In genomic region chr15:64814283-64814682, GRCh38 we compare ENCODE assay signal across 12 cellular contexts. TPM values are rescaled to one million over a fixed set of nuclear protein-coding genes. Genes with fewer than 3 reads are reported as not detected.
DNase-seq lines count a peak whose midpoint lies in the region; ATAC-seq, FAIRE-seq and TF ChIP-seq lines count a peak whose summit lies in the region.
"Not testable (repeated sequence)": the region's sequence is repeated elsewhere in the genome, so short reads cannot be mapped to it uniquely, and the experiment has no call there.
"Had no signal": no experiment of that assay in that cellular context is flagged by ENCODE, and none has a peak within 500 bp of the region (broad histone marks: within the 10 kb centered on the region; RNA-seq: fewer than 3 reads in every experiment).

No MANE protein-coding gene starts in this region.

- H3K27ac ChIP-seq in GM23338 (ENCODE audit: low read depth) (peak overlapping the region; percentile 100; the same call in 1 of the 2 replicates), neutrophil (peak overlapping the region; percentile 74)
- H3K27ac ChIP-seq in K562 (ENCODE audit: extremely low read depth, low read depth, low read length); HepG2 (ENCODE audit: extremely low read length, insufficient read depth, low read length): not testable (repeated sequence)

- CTCF ChIA-PET in Caco-2 (lab: Charles Lee): interaction anchor here (0.7 kb wide), 1 partner anchor 11 kb away, joined by 6 read pairs; no protein-coding TSS in a partner anchor
- CTCF ChIA-PET in K562 (lab: Yijun Ruan, JAX; ENCODE audit: low intra/inter-chr PET ratio); HepG2 (lab: Yijun Ruan, JAX; ENCODE audit: low intra/inter-chr PET ratio, low total read pairs): not testable (repeated sequence)

- H3K4me3 ChIP-seq in Caco-2 (ENCODE audit: low read depth, low read length); GM23338; K562; HepG2 (replicated peaks in 1 of 3; ENCODE audit: insufficient read depth in 1 of 3, low read depth in 2 of 3, low read length in 3 of 3); neutrophil (ENCODE audit: low read depth in 1 of 2, low read length in 1 of 2): not testable (repeated sequence)

- in situ Hi-C loops in K562 (cut with MboI): loop anchor here (5.0 kb wide), 1 partner anchor 82 kb away; no protein-coding TSS in a partner anchor
- in situ Hi-C loops in HepG2 (cut with HindIII; ENCODE audit: extremely low pct_ligation_motif_present, low pct_unique_long_range_greater_than_20kb): loop anchor here (5.0 kb wide), 1 partner anchor 82 kb away; no protein-coding TSS in a partner anchor

- intact Hi-C loops in CD14-positive monocyte (cut with micrococcal nuclease); Caco-2 (cut with micrococcal nuclease; ENCODE audit: unreplicated experiment): not testable (repeated sequence)
- intact Hi-C loops in K562 (cut with micrococcal nuclease): loop anchor here (10.0 kb wide), 1 partner anchor 91 kb away; no protein-coding TSS in a partner anchor
- intact Hi-C loops in HepG2 (cut with micrococcal nuclease; ENCODE audit: unreplicated experiment): loop anchor here (5.0 kb wide), 1 partner anchor 127 kb away; no protein-coding TSS in a partner anchor

- DNase-seq in CD14-positive monocyte (ENCODE audit: low spot score); Caco-2; GM23338 (ENCODE audit: low spot score); K562 (ENCODE audit: extremely low read depth in 1 of 4, low spot score in 3 of 4); HepG2 (ENCODE audit: low spot score): not testable (repeated sequence)

- peaks cover 24% of the 10 kb centered on the region for H3K4me1 Mint-ChIP-seq in CD14-positive monocyte
- H3K4me1 Mint-ChIP-seq in Caco-2 (ENCODE audit: low read depth, unreplicated experiment): not testable (repeated sequence)
- peaks cover 53% of the 10 kb centered on the region for H3K4me1 Mint-ChIP-seq in GM23338
- H3K4me1 Mint-ChIP-seq in stimulated activated memory B cell treated with anti-CD40 and anti-IgM and Interleukin-4, amounts not matched to agents 10 μg/mL and 1 μg/mL and 100 μg/mL, for 72 hours: peaks cover 42% of the 10 kb centered on the region

- not testable (repeated sequence) for H3K9me3 Mint-ChIP-seq in CD14-positive monocyte; Caco-2 (ENCODE audit: unreplicated experiment); GM23338; stimulated activated memory B cell treated with anti-CD40 and anti-IgM and Interleukin-4, amounts not matched to agents 10 μg/mL and 1 μg/mL and 100 μg/mL, for 72 hours

- H2AFZ ChIP-seq in GM23338; K562 (ENCODE audit: low read depth, low read length); HepG2 (ENCODE audit: low read length): not testable (repeated sequence)

- not testable (repeated sequence) for BruUV-seq in Caco-2 (replicated peaks; lab: Mats Ljungman, UMichigan); K562 (replicated peaks; lab: Mats Ljungman, UMichigan); HepG2 (replicated peaks; lab: Mats Ljungman, UMichigan)

- not testable (repeated sequence) for H3K27me3 ChIP-seq in Caco-2 (replicated peaks; ENCODE audit: control insufficient read depth, insufficient read depth, low read length); GM23338 (ENCODE audit: insufficient read depth); K562 (ENCODE audit: control insufficient read depth in 2 of 2, insufficient read depth in 2 of 2, low read length in 2 of 2); HepG2 (ENCODE audit: control insufficient read depth in 1 of 2, insufficient read depth in 2 of 2, low read length in 2 of 2); neutrophil

- H3K79me2 ChIP-seq in GM23338 (replicated peaks; ENCODE audit: insufficient read depth); K562 (ENCODE audit: control insufficient read depth, insufficient read depth, low read length); HepG2 (ENCODE audit: insufficient read depth, low read length): not testable (repeated sequence)

- TF ChIP-seq EP300 in K562 (IDR thresholded peaks at IDR 0.05; ENCODE audit: low read length); HepG2 (IDR thresholded peaks at IDR 0.05; ENCODE audit: low read depth in 2 of 2, low read length in 2 of 2); HepG2 (CRISPR knock-in tag; IDR thresholded peaks at IDR 0.05; ENCODE audit: borderline replicate concordance): not testable (repeated sequence)

- H3F3A ChIP-seq in GM23338 (replicated peaks; ENCODE audit: low read depth): peaks cover 43% of the 10 kb centered on the region

- not testable (repeated sequence) for FAIRE-seq in K562 (lab: Jason Lieb, UNC); HepG2 (lab: Jason Lieb, UNC)

- H3K4me2 ChIP-seq in GM23338; K562 (ENCODE audit: insufficient read depth, low read length); HepG2 (ENCODE audit: low read depth, low read length): not testable (repeated sequence)

- not testable (repeated sequence) for H3K36me3 ChIP-seq in Caco-2 (ENCODE audit: control insufficient read depth, insufficient read depth, low read length); HepG2 (replicated peaks in 1 of 2; ENCODE audit: control insufficient read depth in 1 of 2, insufficient read depth in 2 of 2, low read length in 2 of 2); neutrophil
- H3K36me3 ChIP-seq in GM23338 (ENCODE audit: insufficient read depth) (peaks cover 30% of the 10 kb centered on the region), K562 (ENCODE audit: control insufficient read depth, insufficient read depth, low read length) (peaks cover 12% of the 10 kb centered on the region; the same call in 2 of the 3 replicates)

- not testable (repeated sequence) for H3K9me1 ChIP-seq in K562 (ENCODE audit: control insufficient read depth, insufficient read depth, low read length)

- TF ChIP-seq RAD21 in K562 (CRISPR knock-in tag; conservative IDR thresholded peaks at IDR 0.05 in 1 of 2, IDR thresholded peaks at IDR 0.05 in 1 of 2); HepG2 (CRISPR knock-in tag; IDR thresholded peaks at IDR 0.05): not testable (repeated sequence)

- peak overlapping the region in 4 of 7 donors; percentile 0 to 81 (median 52) for H3K27ac Mint-ChIP-seq in CD14-positive monocyte
- peak overlapping the region; percentile 26 for H3K27ac Mint-ChIP-seq in Caco-2 (ENCODE audit: unreplicated experiment)
- H3K27ac Mint-ChIP-seq in GM23338: not testable (repeated sequence)
- H3K27ac Mint-ChIP-seq in stimulated activated memory B cell treated with anti-CD40 and anti-IgM and Interleukin-4, amounts not matched to agents 10 μg/mL and 1 μg/mL and 100 μg/mL, for 72 hours: peak overlapping the region; percentile 41

- H3K4me3 Mint-ChIP-seq in CD14-positive monocyte; Caco-2 (ENCODE audit: unreplicated experiment); GM23338; stimulated activated memory B cell treated with anti-CD40 and anti-IgM and Interleukin-4, amounts not matched to agents 10 μg/mL and 1 μg/mL and 100 μg/mL, for 72 hours: not testable (repeated sequence)

- H3K9me2 ChIP-seq in GM23338 (ENCODE audit: insufficient read depth): not testable (repeated sequence)

- TF ChIP-seq POLR2A in K562 (conservative IDR thresholded peaks at IDR 0.05); HepG2 (IDR thresholded peaks at IDR 0.05; ENCODE audit: insufficient read depth in 1 of 2, low read depth in 2 of 2, low read length in 2 of 2): not testable (repeated sequence)

- H3K9ac ChIP-seq in K562 (ENCODE audit: insufficient read depth in 1 of 2, low read depth in 2 of 2, low read length in 2 of 2); HepG2 (ENCODE audit: insufficient read depth, low read depth, low read length): not testable (repeated sequence)

- H4K20me1 ChIP-seq in GM23338 (replicated peaks; ENCODE audit: insufficient read depth); K562 (replicated peaks; ENCODE audit: control insufficient read depth, insufficient read depth, low read length); HepG2 (ENCODE audit: insufficient read depth, low read length): not testable (repeated sequence)

- not testable (repeated sequence) for H3K9me3 ChIP-seq in Caco-2; K562 (replicated peaks; ENCODE audit: control insufficient read depth, insufficient read depth, low read depth, low read length); HepG2 (ENCODE audit: low read length); neutrophil

- H3K36me3 Mint-ChIP-seq in CD14-positive monocyte (peaks cover 7 to 20% of the 10 kb centered on the region in 2 donors), Caco-2 (ENCODE audit: insufficient read depth, unreplicated experiment) (peaks cover 20% of the 10 kb centered on the region), GM23338 (ENCODE audit: low read depth) (peaks cover 50% of the 10 kb centered on the region)
- not testable (repeated sequence) for H3K36me3 Mint-ChIP-seq in stimulated activated memory B cell treated with anti-CD40 and anti-IgM and Interleukin-4, amounts not matched to agents 10 μg/mL and 1 μg/mL and 100 μg/mL, for 72 hours

- TF ChIP-seq CTCF in CD14-positive monocyte (IDR thresholded peaks at IDR 0.05); Caco-2 (IDR thresholded peaks at IDR 0.05; ENCODE audit: insufficient read depth in 1 of 2, low read depth in 1 of 2, low read length in 1 of 2, severe bottlenecking in 1 of 2, unreplicated experiment in 1 of 2); GM23338 (conservative IDR thresholded peaks at IDR 0.05; ENCODE audit: low read depth in 2 of 2); K562 (IDR thresholded peaks at IDR 0.05 in 2 of 3, conservative IDR thresholded peaks at IDR 0.05 in 1 of 3; ENCODE audit: insufficient read depth in 2 of 3, low read depth in 1 of 3, low read length in 3 of 3); HepG2 (CRISPR knock-in tag; IDR thresholded peaks at IDR 0.05); neutrophil (IDR thresholded peaks at IDR 0.05): not testable (repeated sequence)

- ATAC-seq in GM23338; HepG2; stimulated activated memory B cell treated with anti-CD40 and anti-IgM and Interleukin-4, amounts not matched to agents 10 μg/mL and 1 μg/mL and 100 μg/mL, for 72 hours: not testable (repeated sequence)
- ATAC-seq in K562: peak; percentile 9; the same call in 1 of the 3 replicates

- POLR2A ChIA-PET in Caco-2 (lab: Charles Lee); HepG2 (lab: Yijun Ruan, JAX): not testable (repeated sequence)
- POLR2A ChIA-PET in K562 (lab: Yijun Ruan, JAX): interaction anchor here (0.6 to 1.9 kb wide), 2 partner anchors 10 to 11 kb away, joined by 4 to 6 read pairs; partner anchors contain the start of gene PIF1

- H3K4me1 ChIP-seq in Caco-2: not testable (repeated sequence)
- peaks cover 31% of the 10 kb centered on the region for H3K4me1 ChIP-seq in GM23338 (ENCODE audit: insufficient read depth)
- H3K4me1 ChIP-seq in K562 (replicated peaks in 1 of 2; ENCODE audit: control insufficient read depth in 2 of 2, insufficient read depth in 2 of 2, low read length in 2 of 2): peaks cover 13% of the 10 kb centered on the region in 2 experiments
- peaks cover 54% of the 10 kb centered on the region for H3K4me1 ChIP-seq in HepG2 (ENCODE audit: insufficient read depth, low read length)
- H3K4me1 ChIP-seq in neutrophil (ENCODE audit: control insufficient read depth in 1 of 2, insufficient read depth in 1 of 2, low read depth in 1 of 2, low read length in 1 of 2): peaks cover 10 to 20% of the 10 kb centered on the region in 2 experiments

- 55% methylated on average over 8 of the region's 8 CpGs for WGBS in K562 (ENCODE audit: insufficient coverage, low coverage, missing lambda C conversion rate)
- WGBS in HepG2 (ENCODE audit: low lambda C conversion rate): 71% methylated on average over 8 of the region's 8 CpGs

- peaks cover 2 to 11% (median 5%) of the 10 kb centered on the region in 3 donors for H3K27me3 Mint-ChIP-seq in CD14-positive monocyte (ENCODE audit: low read depth in 3 of 3)
- not testable (repeated sequence) for H3K27me3 Mint-ChIP-seq in Caco-2 (ENCODE audit: insufficient read depth, unreplicated experiment); stimulated activated memory B cell treated with anti-CD40 and anti-IgM and Interleukin-4, amounts not matched to agents 10 μg/mL and 1 μg/mL and 100 μg/mL, for 72 hours
- peaks cover 26% of the 10 kb centered on the region for H3K27me3 Mint-ChIP-seq in GM23338 (ENCODE audit: insufficient read depth, low read depth, poor library complexity)

RNA-seq across cellular contexts. Expression of gene PIF1, which starts 11.2 kb away (rescaled TPM):
- polyA plus RNA-seq in CD14-positive monocyte: under 1 TPM in 1 of 2 donors, not detected in 1; 0.13 TPM
- 45.8 and 47.9 TPM in 2 replicates for total RNA-seq in Caco-2 (2022)
- total RNA-seq in GM23338 (2014; rRNA removed; shearing (Covaris generic)): 193 and 200 TPM in 2 replicates
- polyA plus RNA-seq in GM23338 (2016; fragmentation: Nextera tagmentation; extraction: Ambion mirVana): 106 and 116 TPM in 2 replicates
- 111 and 178 TPM in 2 replicates for total RNA-seq in K562 (2011; cell fraction: chromatin; rRNA removed; ENCODE audit: low replicate concordance)
- total RNA-seq in K562 (2011; cell fraction: nucleolus; rRNA removed): 129 and 141 TPM in 2 replicates
- total RNA-seq in K562 (2011; cell fraction: nucleoplasm; rRNA removed): 141 and 143 TPM in 2 replicates
- total RNA-seq in K562 (2014; rRNA removed): 16.6 and 19.6 TPM in 2 replicates
- 6.1 and 7.9 TPM in 2 replicates for total RNA-seq in K562 (2014; rRNA removed; fragmentation: Illumina TruSeq; extraction: Trizol)
- 9.1 and 11.5 TPM in 2 replicates for total RNA-seq in K562 (2015; rRNA removed; fragmentation: Illumina TruSeq; extraction: Trizol)
- 16.8 and 21.7 TPM in 2 replicates for total RNA-seq in K562 (2021)
- polyA plus RNA-seq in K562 (2011; rRNA removed): 25.5 and 33.4 TPM in 2 replicates
- 20.7 and 25.2 TPM in 2 replicates for polyA plus RNA-seq in K562 (2011; cell fraction: cytosol; rRNA removed)
- polyA plus RNA-seq in K562 (2011; cell fraction: nucleus; rRNA removed): 89.5 and 138 TPM in 2 replicates
- polyA plus RNA-seq in K562 (2012): 13.5 and 20.7 TPM in 2 replicates
- polyA plus RNA-seq in K562 (2014; fragmentation: Illumina TruSeq; extraction: Trizol): 10.5 and 14.8 TPM in 2 replicates
- 1 to 10 TPM; 1.1 to 1.5 TPM for polyA plus RNA-seq in K562 (2014; fragmentation: Nextera tagmentation; extraction: Ambion mirVana)
- polyA plus RNA-seq in K562 (2014; rRNA removed): 34.0 and 37.9 TPM in 2 replicates
- 4.6 and 7.2 TPM in 2 replicates for polyA minus RNA-seq in K562 (2011; rRNA and poly(A)+ RNA removed)
- polyA minus RNA-seq in K562 (2011; cell fraction: cytosol; rRNA and poly(A)+ RNA removed): 6.5 and 6.6 TPM in 2 replicates
- 20.7 TPM in 2 replicates for polyA minus RNA-seq in K562 (2011; cell fraction: nucleus; rRNA and poly(A)+ RNA removed)
- total RNA-seq in HepG2 (2016; rRNA removed; fragmentation: Illumina TruSeq; extraction: Trizol): 8.3 and 19.7 TPM in 2 replicates
- 10.1 and 10.8 TPM in 2 replicates for total RNA-seq in HepG2 (2016; cell fraction: cytosol; rRNA removed; fragmentation: Illumina TruSeq; extraction: Trizol; ENCODE audit: low read depth)
- total RNA-seq in HepG2 (2016; cell fraction: insoluble cytoplasmic fraction; rRNA removed; fragmentation: Illumina TruSeq; extraction: Trizol): 7.8 and 21.1 TPM in 2 replicates
- 8.0 and 9.6 TPM in 2 replicates for total RNA-seq in HepG2 (2016; cell fraction: membrane; rRNA removed; fragmentation: Illumina TruSeq; extraction: Trizol)
- 22.6 and 34.5 TPM in 2 replicates for total RNA-seq in HepG2 (2016; cell fraction: nucleus; rRNA removed; fragmentation: Illumina TruSeq; extraction: Trizol)
- 14.0 and 18.5 TPM in 2 replicates for polyA plus RNA-seq in HepG2 (2011; rRNA removed)
- polyA plus RNA-seq in HepG2 (2011; cell fraction: cytosol; rRNA removed): 5.4 and 11.1 TPM in 2 replicates
- 50.6 and 90.5 TPM in 2 replicates for polyA plus RNA-seq in HepG2 (2011; cell fraction: nucleus; rRNA removed)
- polyA plus RNA-seq in HepG2 (2012): 3.2 and 9.0 TPM in 2 replicates
- polyA plus RNA-seq in HepG2 (2016; cell fraction: cytosol; fragmentation: Illumina TruSeq; extraction: Trizol; ENCODE audit: low read depth): 1.2 and 1.3 TPM in 2 replicates
- 7.2 and 8.0 TPM in 2 replicates for polyA plus RNA-seq in HepG2 (2016; cell fraction: insoluble cytoplasmic fraction; fragmentation: Illumina TruSeq; extraction: Trizol; ENCODE audit: low read depth)
- polyA plus RNA-seq in HepG2 (2016; cell fraction: membrane; fragmentation: Illumina TruSeq; extraction: Trizol; ENCODE audit: low read depth): 3.6 and 4.0 TPM in 2 replicates
- polyA plus RNA-seq in HepG2 (2016; cell fraction: nucleus; fragmentation: Illumina TruSeq; extraction: Trizol; ENCODE audit: insufficient read depth, low read depth): 105 and 116 TPM in 2 replicates
- polyA minus RNA-seq in HepG2 (2011; rRNA and poly(A)+ RNA removed; ENCODE audit: low replicate concordance): 12.7 and 35.9 TPM in 2 replicates
- 1.6 and 4.1 TPM in 2 replicates for polyA minus RNA-seq in HepG2 (2011; cell fraction: cytosol; rRNA and poly(A)+ RNA removed)
- polyA minus RNA-seq in HepG2 (2011; cell fraction: nucleus; rRNA and poly(A)+ RNA removed): 11.4 and 16.5 TPM in 2 replicates
- polyA plus RNA-seq: CD4-positive, alpha-beta memory T cell had no signal

RNA-seq across cellular contexts. Expression of gene PLEKHO2, which starts 27.4 kb away (rescaled TPM):
- 10 to 100 TPM; 78.0 to 93.5 TPM for polyA plus RNA-seq in CD14-positive monocyte
- 4.5 and 4.9 TPM in 2 replicates for total RNA-seq in Caco-2 (2022)
- total RNA-seq in GM23338 (2014; rRNA removed; shearing (Covaris generic)): 27.8 and 29.4 TPM in 2 replicates
- 9.0 TPM in 2 replicates for polyA plus RNA-seq in GM23338 (2016; fragmentation: Nextera tagmentation; extraction: Ambion mirVana)
- 5.7 and 15.8 TPM in 2 replicates for total RNA-seq in K562 (2011; cell fraction: chromatin; rRNA removed; ENCODE audit: low replicate concordance)
- total RNA-seq in K562 (2011; cell fraction: nucleolus; rRNA removed): 8.3 and 10.5 TPM in 2 replicates
- total RNA-seq in K562 (2011; cell fraction: nucleoplasm; rRNA removed): 7.6 and 8.9 TPM in 2 replicates
- 4.9 and 7.0 TPM in 2 replicates for total RNA-seq in K562 (2014; rRNA removed)
- total RNA-seq in K562 (2014; rRNA removed; fragmentation: Illumina TruSeq; extraction: Trizol): 3.6 and 3.8 TPM in 2 replicates
- 5.2 and 5.7 TPM in 2 replicates for total RNA-seq in K562 (2015; rRNA removed; fragmentation: Illumina TruSeq; extraction: Trizol)
- 6.7 and 8.8 TPM in 2 replicates for total RNA-seq in K562 (2021)
- 5.6 and 6.1 TPM in 2 replicates for polyA plus RNA-seq in K562 (2011; rRNA removed)
- polyA plus RNA-seq in K562 (2011; cell fraction: cytosol; rRNA removed): 7.1 and 11.5 TPM in 2 replicates
- 6.8 and 9.9 TPM in 2 replicates for polyA plus RNA-seq in K562 (2011; cell fraction: nucleus; rRNA removed)
- 6.2 and 7.5 TPM in 2 replicates for polyA plus RNA-seq in K562 (2012)
- polyA plus RNA-seq in K562 (2014; fragmentation: Illumina TruSeq; extraction: Trizol): 6.3 and 7.6 TPM in 2 replicates
- under 1 TPM; 0.24 to 0.53 TPM for polyA plus RNA-seq in K562 (2014; fragmentation: Nextera tagmentation; extraction: Ambion mirVana)
- polyA plus RNA-seq in K562 (2014; rRNA removed): 4.8 and 5.5 TPM in 2 replicates
- polyA minus RNA-seq in K562 (2011; rRNA and poly(A)+ RNA removed): 4.5 and 5.5 TPM in 2 replicates
- polyA minus RNA-seq in K562 (2011; cell fraction: cytosol; rRNA and poly(A)+ RNA removed): 5.6 and 5.7 TPM in 2 replicates
- polyA minus RNA-seq in K562 (2011; cell fraction: nucleus; rRNA and poly(A)+ RNA removed): 3.0 and 4.1 TPM in 2 replicates
- 3.1 and 3.8 TPM in 2 replicates for total RNA-seq in HepG2 (2016; rRNA removed; fragmentation: Illumina TruSeq; extraction: Trizol)
- total RNA-seq in HepG2 (2016; cell fraction: cytosol; rRNA removed; fragmentation: Illumina TruSeq; extraction: Trizol; ENCODE audit: low read depth): 0.61 and 0.71 TPM in 2 replicates
- total RNA-seq in HepG2 (2016; cell fraction: insoluble cytoplasmic fraction; rRNA removed; fragmentation: Illumina TruSeq; extraction: Trizol): 3.1 and 4.3 TPM in 2 replicates
- total RNA-seq in HepG2 (2016; cell fraction: membrane; rRNA removed; fragmentation: Illumina TruSeq; extraction: Trizol): 1.4 and 1.8 TPM in 2 replicates
- 3.2 and 3.6 TPM in 2 replicates for total RNA-seq in HepG2 (2016; cell fraction: nucleus; rRNA removed; fragmentation: Illumina TruSeq; extraction: Trizol)
- polyA plus RNA-seq in HepG2 (2011; rRNA removed): 4.8 and 5.1 TPM in 2 replicates
- polyA plus RNA-seq in HepG2 (2011; cell fraction: cytosol; rRNA removed): 3.1 and 3.9 TPM in 2 replicates
- polyA plus RNA-seq in HepG2 (2011; cell fraction: nucleus; rRNA removed): 15.5 and 19.5 TPM in 2 replicates
- polyA plus RNA-seq in HepG2 (2012): 3.9 and 4.4 TPM in 2 replicates
- polyA plus RNA-seq in HepG2 (2016; cell fraction: cytosol; fragmentation: Illumina TruSeq; extraction: Trizol; ENCODE audit: low read depth): 0.38 and 0.41 TPM in 2 replicates
- 2.2 and 3.1 TPM in 2 replicates for polyA plus RNA-seq in HepG2 (2016; cell fraction: insoluble cytoplasmic fraction; fragmentation: Illumina TruSeq; extraction: Trizol; ENCODE audit: low read depth)
- 0.70 and 0.73 TPM in 2 replicates for polyA plus RNA-seq in HepG2 (2016; cell fraction: membrane; fragmentation: Illumina TruSeq; extraction: Trizol; ENCODE audit: low read depth)
- polyA plus RNA-seq in HepG2 (2016; cell fraction: nucleus; fragmentation: Illumina TruSeq; extraction: Trizol; ENCODE audit: insufficient read depth, low read depth): 17.8 and 18.9 TPM in 2 replicates
- polyA minus RNA-seq in HepG2 (2011; rRNA and poly(A)+ RNA removed; ENCODE audit: low replicate concordance): 3.4 and 9.7 TPM in 2 replicates
- 3.4 and 3.5 TPM in 2 replicates for polyA minus RNA-seq in HepG2 (2011; cell fraction: cytosol; rRNA and poly(A)+ RNA removed)
- 4.4 and 6.8 TPM in 2 replicates for polyA minus RNA-seq in HepG2 (2011; cell fraction: nucleus; rRNA and poly(A)+ RNA removed)

RNA-seq across cellular contexts. Expression of gene RBPMS2, which starts 38.9 kb away (rescaled TPM):
- polyA plus RNA-seq in CD14-positive monocyte (not detected), GM23338 (2016; fragmentation: Nextera tagmentation; extraction: Ambion mirVana) (171 and 179 TPM in 2 replicates), K562 (2011; rRNA removed) (0.36 and 1.4 TPM in 2 replicates), K562 (2014; fragmentation: Illumina TruSeq; extraction: Trizol) (2.4 and 3.0 TPM in 2 replicates), K562 (2014; fragmentation: Nextera tagmentation; extraction: Ambion mirVana) (under 1 TPM; 0.28 to 0.38 TPM), K562 (2014; rRNA removed) (0.61 and 1.8 TPM in 2 replicates), HepG2 (2011; rRNA removed) (0.08 and 0.16 TPM in 2 replicates)
- total RNA-seq in Caco-2 (2022) (8.7 and 9.3 TPM in 2 replicates), K562 (2014; rRNA removed) (0.23 and 0.29 TPM in 2 replicates), K562 (2014; rRNA removed; fragmentation: Illumina TruSeq; extraction: Trizol) (0.11 and 0.16 TPM in 2 replicates), K562 (2015; rRNA removed; fragmentation: Illumina TruSeq; extraction: Trizol) (0.08 TPM in 1 of 2 replicates, not detected in the other), K562 (2021) (2.6 and 2.7 TPM in 2 replicates), HepG2 (2016; rRNA removed; fragmentation: Illumina TruSeq; extraction: Trizol) (not detected in 2 replicates)
- 36.9 and 53.3 TPM in 2 replicates for total RNA-seq in GM23338 (2014; rRNA removed; shearing (Covaris generic))
- total RNA-seq in K562 (2011; cell fraction: chromatin; rRNA removed; ENCODE audit: low replicate concordance): 0.93 and 1.2 TPM in 2 replicates
- 0.53 and 1.2 TPM in 2 replicates for total RNA-seq in K562 (2011; cell fraction: nucleolus; rRNA removed)
- total RNA-seq in K562 (2011; cell fraction: nucleoplasm; rRNA removed): 0.66 and 2.4 TPM in 2 replicates
- 0.83 and 1.5 TPM in 2 replicates for polyA plus RNA-seq in K562 (2011; cell fraction: cytosol; rRNA removed)
- 1.00 and 1.8 TPM in 2 replicates for polyA plus RNA-seq in K562 (2011; cell fraction: nucleus; rRNA removed)
- 1.4 and 3.2 TPM in 2 replicates for polyA plus RNA-seq in K562 (2012)
- 0.42 and 0.77 TPM in 2 replicates for polyA minus RNA-seq in K562 (2011; rRNA and poly(A)+ RNA removed)
- 1.3 and 1.4 TPM in 2 replicates for polyA minus RNA-seq in K562 (2011; cell fraction: cytosol; rRNA and poly(A)+ RNA removed)
- 0.27 and 0.44 TPM in 2 replicates for polyA minus RNA-seq in K562 (2011; cell fraction: nucleus; rRNA and poly(A)+ RNA removed)
- not detected in 2 replicates for total RNA-seq in HepG2 (2016; cell fraction: cytosol; rRNA removed; fragmentation: Illumina TruSeq; extraction: Trizol; ENCODE audit: low read depth)
- not detected in 2 replicates for total RNA-seq in HepG2 (2016; cell fraction: insoluble cytoplasmic fraction; rRNA removed; fragmentation: Illumina TruSeq; extraction: Trizol)
- total RNA-seq in HepG2 (2016; cell fraction: membrane; rRNA removed; fragmentation: Illumina TruSeq; extraction: Trizol): 0.12 TPM in 1 of 2 replicates, not detected in the other
- not detected in 2 replicates for total RNA-seq in HepG2 (2016; cell fraction: nucleus; rRNA removed; fragmentation: Illumina TruSeq; extraction: Trizol)
- 0.08 and 0.10 TPM in 2 replicates for polyA plus RNA-seq in HepG2 (2011; cell fraction: cytosol; rRNA removed)
- polyA plus RNA-seq in HepG2 (2011; cell fraction: nucleus; rRNA removed): 0.14 and 0.26 TPM in 2 replicates
- 0.08 and 0.44 TPM in 2 replicates for polyA plus RNA-seq in HepG2 (2012)
- polyA plus RNA-seq in HepG2 (2016; cell fraction: cytosol; fragmentation: Illumina TruSeq; extraction: Trizol; ENCODE audit: low read depth): 0.72 and 1.0 TPM in 2 replicates
- 0.46 and 0.60 TPM in 2 replicates for polyA plus RNA-seq in HepG2 (2016; cell fraction: insoluble cytoplasmic fraction; fragmentation: Illumina TruSeq; extraction: Trizol; ENCODE audit: low read depth)
- 1.2 and 1.5 TPM in 2 replicates for polyA plus RNA-seq in HepG2 (2016; cell fraction: membrane; fragmentation: Illumina TruSeq; extraction: Trizol; ENCODE audit: low read depth)
- polyA plus RNA-seq in HepG2 (2016; cell fraction: nucleus; fragmentation: Illumina TruSeq; extraction: Trizol; ENCODE audit: insufficient read depth, low read depth): 0.52 and 0.70 TPM in 2 replicates
- 0.10 and 0.94 TPM in 2 replicates for polyA minus RNA-seq in HepG2 (2011; rRNA and poly(A)+ RNA removed; ENCODE audit: low replicate concordance)
- not detected in 2 replicates for polyA minus RNA-seq in HepG2 (2011; cell fraction: cytosol; rRNA and poly(A)+ RNA removed)
- not detected in 2 replicates for polyA minus RNA-seq in HepG2 (2011; cell fraction: nucleus; rRNA and poly(A)+ RNA removed)
- total RNA-seq: CD4-positive, alpha-beta memory T cell; CD4-positive, alpha-beta T cell; CD8-positive, alpha-beta memory T cell; CD8-positive, alpha-beta T cell had no signal
- polyA plus RNA-seq: CD4-positive, alpha-beta memory T cell; CD4-positive, CD25-positive, alpha-beta regulatory T cell; CD8-positive, alpha-beta memory T cell had no signal
